ENCODE assay signal across 14 cellular contexts in genomic region chr21:41659791-41660560, GRCh38.
DNase-seq lines count a peak whose midpoint lies in the region; ATAC-seq, FAIRE-seq and TF ChIP-seq lines count a peak whose summit lies in the region.
"Had no signal": no experiment of that assay in that cellular context is flagged by ENCODE, and none has a peak within 500 bp of the region (broad histone marks: within the 10 kb centered on the region; RNA-seq: fewer than 3 reads in every experiment).

No MANE protein-coding gene starts in this region.

- H3K4me2 ChIP-seq in HepG2 (ENCODE audit: low read depth, low read length): no peak overlapping the region

- in situ Hi-C loops in HepG2 (cut with HindIII; ENCODE audit: extremely low pct_ligation_motif_present, low pct_unique_long_range_greater_than_20kb): no loop called here

- FAIRE-seq in HepG2 (lab: Jason Lieb, UNC): no peak

- H3K27ac Mint-ChIP-seq in CD4-positive, alpha-beta T cell: no peak overlapping the region
- H3K27ac Mint-ChIP-seq: activated T-helper 1 cell treated with anti-CD3 and anti-CD28 coated beads, Interleukin-12 subunit alpha, Interleukin-12 subunit beta, Interleukin-2, Interleukin-4 antibody, amounts not matched to agents 30 ng/mL and 10 ng/mL and 1 ng/mL, durations not matched to agents 14 hours and 24 hours and 36 hours had no signal

- H4K20me1 ChIP-seq in HepG2 (ENCODE audit: insufficient read depth, low read length): no peaks in the 10 kb centered on the region

- TF ChIP-seq EP300 in HepG2 (IDR thresholded peaks at IDR 0.05; ENCODE audit: low read depth in 2 of 2, low read length in 2 of 2) (no peak), HepG2 (CRISPR knock-in tag; IDR thresholded peaks at IDR 0.05; ENCODE audit: borderline replicate concordance) (no peak)

- POLR2A ChIA-PET in HepG2 (lab: Yijun Ruan, JAX): no interaction called here
- POLR2A ChIA-PET in CD4-positive, alpha-beta T cell (lab: Charles Lee): no interaction called here

- peaks cover 21% of the 10 kb centered on the region for H3K27me3 Mint-ChIP-seq in CD4-positive, alpha-beta T cell

- H3K4me1 ChIP-seq in cardiac muscle cell (ENCODE audit: low read depth) (peaks cover 5% of the 10 kb centered on the region), left ventricle myocardium inferior (peaks cover 6% of the 10 kb centered on the region), HepG2 (ENCODE audit: insufficient read depth, low read length) (peaks cover 17% of the 10 kb centered on the region), upper lobe of right lung (peaks cover 7% of the 10 kb centered on the region), SJCRH30 (no peaks in the 10 kb centered on the region)

- no peaks in the 10 kb centered on the region for H3K4me1 Mint-ChIP-seq in CD4-positive, alpha-beta T cell (ENCODE audit: low read depth)
- H3K4me1 Mint-ChIP-seq: central memory CD8-positive, alpha-beta T cell had no signal

- DNase-seq in cardiac muscle cell (ENCODE audit: low read depth in 1 of 2, low spot score in 1 of 2): peak in 1 of 2 donors; percentile 56
- no peak for DNase-seq in left ventricle myocardium inferior
- peak; percentile 37 for DNase-seq in amniotic epithelial cell (ENCODE audit: low read depth)
- DNase-seq in HepG2 (ENCODE audit: low spot score): peak; percentile 29
- DNase-seq in upper lobe of right lung: no peak
- no peak for DNase-seq in SJCRH30
- no peak for DNase-seq in COLO668 (lab: John Stamatoyannopoulos, UW; ENCODE audit: unreplicated experiment)
- no peak for DNase-seq in CD4-positive, alpha-beta T cell
- DNase-seq: foreskin keratinocyte, kidney glomerular epithelial cell, NCI-H1417 treated with DMSO at 0.1 percent for 48 hours, stomach had no signal

- peak; percentile 78 for ATAC-seq in HepG2
- peak; percentile 25 for ATAC-seq in upper lobe of right lung
- ATAC-seq in CD4-positive, alpha-beta T cell (ENCODE audit: poor library complexity): no peak
- ATAC-seq: foreskin keratinocyte had no signal

- H3K36me3 Mint-ChIP-seq in CD4-positive, alpha-beta T cell (ENCODE audit: low read depth): no peaks in the 10 kb centered on the region

- no peak for TF ChIP-seq RAD21 in HepG2 (CRISPR knock-in tag; IDR thresholded peaks at IDR 0.05)

- H2AFZ ChIP-seq in HepG2 (ENCODE audit: low read length): no peak overlapping the region

- no peak overlapping the region for H3K4me3 Mint-ChIP-seq in CD4-positive, alpha-beta T cell
- H3K4me3 Mint-ChIP-seq: activated T-helper 1 cell treated with anti-CD3 and anti-CD28 coated beads, Interleukin-12 subunit alpha, Interleukin-12 subunit beta, Interleukin-2, Interleukin-4 antibody, amounts not matched to agents 30 ng/mL and 10 ng/mL and 1 ng/mL, durations not matched to agents 14 hours and 24 hours and 36 hours; central memory CD8-positive, alpha-beta T cell had no signal

- H3K36me3 ChIP-seq in cardiac muscle cell (no peaks in the 10 kb centered on the region), left ventricle myocardium inferior (no peaks in the 10 kb centered on the region), HepG2 (replicated peaks in 1 of 2; ENCODE audit: control insufficient read depth in 1 of 2, insufficient read depth in 2 of 2, low read length in 2 of 2) (no peaks in the 10 kb centered on the region), upper lobe of right lung (no peaks in the 10 kb centered on the region), SJCRH30 (no peaks in the 10 kb centered on the region)
- H3K36me3 ChIP-seq: stomach had no signal

- intact Hi-C loops in left ventricle myocardium inferior (cut with micrococcal nuclease): no loop called here
- intact Hi-C loops in HepG2 (cut with micrococcal nuclease; ENCODE audit: unreplicated experiment): no loop called here
- intact Hi-C loops in upper lobe of right lung (cut with DNase I): no loop called here
- intact Hi-C loops in CD4-positive, alpha-beta T cell (cut with DNase I, micrococcal nuclease): no loop called here

- H3K27ac ChIP-seq in cardiac muscle cell: no peak overlapping the region
- H3K27ac ChIP-seq in left ventricle myocardium inferior (replicated peaks): no peak overlapping the region
- H3K27ac ChIP-seq in HepG2 (ENCODE audit: extremely low read length, insufficient read depth, low read length): no peak overlapping the region
- H3K27ac ChIP-seq in upper lobe of right lung: no peak overlapping the region
- no peak overlapping the region for H3K27ac ChIP-seq in SJCRH30
- H3K27ac ChIP-seq in CD4-positive, alpha-beta T cell (ENCODE audit: low read depth, low read length): no peak overlapping the region
- H3K27ac ChIP-seq: foreskin keratinocyte, stomach had no signal

- BruUV-seq in HepG2 (replicated peaks; lab: Mats Ljungman, UMichigan): no TSS peak

- no peak overlapping the region for H3K9ac ChIP-seq in HepG2 (ENCODE audit: insufficient read depth, low read depth, low read length)

- no peak for TF ChIP-seq POLR2A in HepG2 (IDR thresholded peaks at IDR 0.05; ENCODE audit: insufficient read depth in 1 of 2, low read depth in 2 of 2, low read length in 2 of 2)

- CTCF ChIA-PET in HepG2 (lab: Yijun Ruan, JAX; ENCODE audit: low intra/inter-chr PET ratio, low total read pairs): no interaction called here
- CTCF ChIA-PET in CD4-positive, alpha-beta T cell (lab: Charles Lee): no interaction called here

- H3K27me3 ChIP-seq in cardiac muscle cell: no peaks in the 10 kb centered on the region
- H3K27me3 ChIP-seq in left ventricle myocardium inferior (ENCODE audit: low read depth): peaks cover 48% of the 10 kb centered on the region
- H3K27me3 ChIP-seq in HepG2 (ENCODE audit: control insufficient read depth in 1 of 2, insufficient read depth in 2 of 2, low read length in 2 of 2): peaks cover 0 to 18% of the 10 kb centered on the region in 2 experiments; a peak in 3 of 5 replicates
- no peaks in the 10 kb centered on the region for H3K27me3 ChIP-seq in upper lobe of right lung
- no peaks in the 10 kb centered on the region; the same call in 1 of the 2 replicates for H3K27me3 ChIP-seq in SJCRH30
- no peaks in the 10 kb centered on the region for H3K27me3 ChIP-seq in CD4-positive, alpha-beta T cell (ENCODE audit: control insufficient read depth, insufficient read depth, low read length)
- H3K27me3 ChIP-seq: foreskin keratinocyte had no signal

- H3K9me3 Mint-ChIP-seq in CD4-positive, alpha-beta T cell: no peaks in the 10 kb centered on the region
- H3K9me3 Mint-ChIP-seq: activated T-helper 1 cell treated with anti-CD3 and anti-CD28 coated beads, Interleukin-12 subunit alpha, Interleukin-12 subunit beta, Interleukin-2, Interleukin-4 antibody, amounts not matched to agents 30 ng/mL and 10 ng/mL and 1 ng/mL, durations not matched to agents 14 hours and 24 hours and 36 hours; central memory CD8-positive, alpha-beta T cell had no signal

- H3K79me2 ChIP-seq in HepG2 (ENCODE audit: insufficient read depth, low read length): no peaks in the 10 kb centered on the region

- TF ChIP-seq CTCF in cardiac muscle cell (IDR thresholded peaks at IDR 0.05; ENCODE audit: low read depth, low read length) (peak; percentile 40), left ventricle myocardium inferior (IDR thresholded peaks at IDR 0.05; ENCODE audit: borderline replicate concordance) (no peak), HepG2 (CRISPR knock-in tag; IDR thresholded peaks at IDR 0.05) (peak; percentile 39), upper lobe of right lung (IDR thresholded peaks at IDR 0.05) (peak; percentile 7)
- no peak for TF ChIP-seq CTCF in CD4-positive, alpha-beta T cell (IDR thresholded peaks at IDR 0.05)

- WGBS in HepG2 (ENCODE audit: low lambda C conversion rate): 54% methylated on average over 8 of the region's 16 CpGs

- no peaks in the 10 kb centered on the region for H3K9me3 ChIP-seq in cardiac muscle cell (ENCODE audit: low read depth)
- H3K9me3 ChIP-seq in left ventricle myocardium inferior (replicated peaks): no peaks in the 10 kb centered on the region
- H3K9me3 ChIP-seq in HepG2 (ENCODE audit: low read length): no peaks in the 10 kb centered on the region
- H3K9me3 ChIP-seq in upper lobe of right lung: no peaks in the 10 kb centered on the region
- H3K9me3 ChIP-seq in SJCRH30 (replicated peaks): no peaks in the 10 kb centered on the region
- no peaks in the 10 kb centered on the region for H3K9me3 ChIP-seq in CD4-positive, alpha-beta T cell (ENCODE audit: control insufficient read depth, low read length)
- H3K9me3 ChIP-seq: stomach had no signal

- H3K4me3 ChIP-seq in cardiac muscle cell (no peak overlapping the region), left ventricle myocardium inferior (no peak overlapping the region), HepG2 (replicated peaks in 1 of 3; ENCODE audit: insufficient read depth in 1 of 3, low read depth in 2 of 3, low read length in 3 of 3) (no peak overlapping the region), upper lobe of right lung (no peak overlapping the region), SJCRH30 (no peak overlapping the region)
- H3K4me3 ChIP-seq: stomach had no signal

TF ChIP-seq in HepG2, 621 proteins besides CTCF, POLR2A, EP300 and RAD21 (continues in another document):
- TF ChIP-seq HCFC1 (IDR thresholded peaks at IDR 0.05; ENCODE audit: low read depth, low read length) (no peak), ZNF276 (CRISPR knock-in tag; IDR thresholded peaks at IDR 0.05; ENCODE audit: low read depth) (no peak), PHB2 (IDR thresholded peaks at IDR 0.05; ENCODE audit: partially characterized antibody) (no peak)

Comparison
In these comparisons a context has a peak if more than half of its experiments do, and no peak if none do; other contexts are left out.
1. CTCF ChIP-seq: peak in cardiac muscle cell (single experiment), HepG2 (single experiment) and upper lobe of right lung (single experiment); none in left ventricle myocardium inferior (single experiment) and CD4-positive, alpha-beta T cell (single experiment).
2. DNase-seq: peak in amniotic epithelial cell (single experiment) and HepG2 (single experiment); none in left ventricle myocardium inferior (single experiment), upper lobe of right lung (single experiment), SJCRH30 (0 of 2), COLO668 (single experiment) and CD4-positive, alpha-beta T cell (0 of 10).